8 cellular contexts compared by ENCODE assay signal in the genomic region with DNA sequence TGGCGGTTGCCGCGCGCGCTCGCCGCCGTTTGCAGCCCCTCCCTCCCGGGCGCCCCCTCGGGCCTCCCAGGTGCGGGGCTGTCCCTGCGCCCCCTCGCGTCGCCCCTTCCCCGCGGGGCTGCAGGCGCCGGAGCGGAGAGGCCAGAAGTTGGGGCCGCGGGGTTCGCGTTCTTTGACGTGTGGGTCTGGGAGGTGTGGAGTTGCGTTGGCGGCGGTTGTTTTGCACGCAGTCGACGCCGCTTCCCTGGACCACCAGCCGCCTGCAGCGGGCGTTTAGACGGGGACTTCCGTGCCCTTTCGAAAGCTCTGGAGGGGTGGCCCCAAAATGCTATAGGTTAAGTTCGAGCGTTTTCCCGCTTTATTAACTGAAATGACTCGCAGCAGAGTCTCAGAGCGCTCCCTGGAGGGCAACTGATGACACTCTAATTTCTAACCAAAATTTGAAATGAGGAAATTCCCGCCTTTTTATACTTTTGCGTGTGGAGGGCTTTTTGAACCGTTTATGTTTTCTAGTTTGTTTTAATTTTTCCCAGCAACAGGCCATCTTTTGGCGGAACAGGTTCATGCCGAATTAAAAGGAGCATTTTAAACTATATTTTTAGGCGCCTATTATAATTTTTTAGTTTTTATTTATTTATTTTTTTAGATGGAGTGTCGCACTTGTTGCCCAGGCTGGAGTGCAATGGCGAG. TPM values are rescaled to one million over a fixed set of nuclear protein-coding genes. Genes with fewer than 3 reads are reported as not detected.
A peak's percentile ranks its signal among the peaks of the same experiment; 100 is the strongest.
DNase-seq lines count a peak whose midpoint lies in the region; ATAC-seq and TF ChIP-seq lines count a peak whose summit lies in the region.

No MANE protein-coding gene starts in this region.

- peak; percentile 67 for TF ChIP-seq CTCF in cardiac muscle cell (IDR thresholded peaks at IDR 0.05; ENCODE audit: low read depth, low read length)
- peak; percentile 37 to 75 (median 55) for TF ChIP-seq CTCF in upper lobe of left lung (IDR thresholded peaks at IDR 0.05)

- H3K4me1 ChIP-seq in cardiac muscle cell (ENCODE audit: low read depth) (peaks cover 10% of the 10 kb centered on the region), upper lobe of left lung (peaks cover 30 to 44% (median 39%) of the 10 kb centered on the region in 4 donors)

- no peaks in the 10 kb centered on the region for H3K27me3 Mint-ChIP-seq in activated naive CD8-positive, alpha-beta T cell treated with anti-CD3 and anti-CD28 coated beads for 36 hours

- H3K27ac Mint-ChIP-seq in activated naive CD8-positive, alpha-beta T cell treated with anti-CD3 and anti-CD28 coated beads for 36 hours = peak overlapping the region; percentile 98

- TF ChIP-seq EP300 in upper lobe of left lung (IDR thresholded peaks at IDR 0.05) = no peak

- H3K27ac ChIP-seq in cardiac muscle cell (peak overlapping the region; percentile 94), upper lobe of left lung (peak overlapping the region; percentile 92 to 98 (median 98))

- WGBS in upper lobe of left lung, 2 donors = 0 to 1% methylated on average over 13 to 23 of the region's 52 CpGs

- no peaks in the 10 kb centered on the region for H3K36me3 ChIP-seq in cardiac muscle cell
- no peaks in the 10 kb centered on the region for H3K36me3 ChIP-seq in upper lobe of left lung

- H3K27me3 ChIP-seq in cardiac muscle cell = no peaks in the 10 kb centered on the region
- no peaks in the 10 kb centered on the region for H3K27me3 ChIP-seq in upper lobe of left lung

- DNase-seq in NCI-H1092 treated with DMSO at 0.1 percent for 48 hours (lab: John Stamatoyannopoulos, UW) = peak; percentile 81
- peak; percentile 91 for DNase-seq in activated naive CD8-positive, alpha-beta T cell treated with anti-CD3 and anti-CD28 coated beads for 36 hours
- peak; percentile 82 to 87 for DNase-seq in cardiac muscle cell (ENCODE audit: low read depth in 1 of 2, low spot score in 1 of 2)
- peak; percentile 96 for DNase-seq in pons (ENCODE audit: low spot score)
- DNase-seq in upper lobe of left lung = peak in 1 of 2 donors; percentile 77

- ATAC-seq in HG02623 (IDR thresholded peaks at IDR 0.05; ENCODE audit: unreplicated experiment) (peak; percentile 39), SK-N-SH treated with all-trans-retinoic acid at 6 μM for 48 hours (peak; percentile 53), upper lobe of left lung (ENCODE audit: low FRiP score in 2 of 2) (peak; percentile 77 to 82)

- TF ChIP-seq POLR2A in GM10847 (IDR thresholded peaks at IDR 0.05; ENCODE audit: extremely low read depth, insufficient read length) (peak; percentile 61), upper lobe of left lung (IDR thresholded peaks at IDR 0.05) (no peak)

- H3K9me3 ChIP-seq in cardiac muscle cell (ENCODE audit: low read depth) (no peaks in the 10 kb centered on the region), upper lobe of left lung (no peaks in the 10 kb centered on the region)

- no peaks in the 10 kb centered on the region for H3K9me3 Mint-ChIP-seq in activated naive CD8-positive, alpha-beta T cell treated with anti-CD3 and anti-CD28 coated beads for 36 hours

- H3K4me1 Mint-ChIP-seq in activated naive CD8-positive, alpha-beta T cell treated with anti-CD3 and anti-CD28 coated beads for 36 hours = peaks cover 32% of the 10 kb centered on the region

- peak overlapping the region; percentile 88 for H3K4me3 Mint-ChIP-seq in activated naive CD8-positive, alpha-beta T cell treated with anti-CD3 and anti-CD28 coated beads for 36 hours

- H3K4me3 ChIP-seq in cardiac muscle cell = peak overlapping the region; percentile 65
- peak overlapping the region; percentile 85 to 95 (median 92) for H3K4me3 ChIP-seq in upper lobe of left lung

- peaks cover 51% of the 10 kb centered on the region for H3K36me3 Mint-ChIP-seq in activated naive CD8-positive, alpha-beta T cell treated with anti-CD3 and anti-CD28 coated beads for 36 hours

TF ChIP-seq in SK-N-SH treated with all-trans-retinoic acid at 6 μM for 48 hours, 23 proteins besides CTCF, POLR2A, EP300 and RAD21:
- TF ChIP-seq SNAI2 (CRISPR knock-in tag; IDR thresholded peaks at IDR 0.05) (no peak), ARNTL (CRISPR knock-in tag; IDR thresholded peaks at IDR 0.05; ENCODE audit: borderline replicate concordance, low read depth) (0 out of 2 replicates have a peak, but pooled peaks have one; percentile 24)

RNA-seq across cellular contexts. Expression of a gene that starts 0.9 kb away (rescaled TPM):
- 100 to 1,000 TPM; 322 to 331 TPM for total RNA-seq in activated naive CD8-positive, alpha-beta T cell treated with anti-CD3 and anti-CD28 coated beads for 36 hours
- 98.1 and 123 TPM in 2 replicates for total RNA-seq in cardiac muscle cell
- 26.6 and 40.9 TPM in 2 replicates for polyA plus RNA-seq in cardiac muscle cell
- 100 to 1,000 TPM in 2 of 6 donors, 10 to 100 TPM in 4; 40.0 to 124 (median 67.4) TPM for total RNA-seq in upper lobe of left lung
